Comparison of ENCODE assay signal across 14 cellular contexts in genomic region chr13:31610270-31610998, GRCh38.
DNase-seq lines count a peak whose midpoint lies in the region; ATAC-seq and TF ChIP-seq lines count a peak whose summit lies in the region.
"Had no signal": no experiment of that assay in that cellular context is flagged by ENCODE, and none has a peak within 500 bp of the region (broad histone marks: within the 10 kb centered on the region; RNA-seq: fewer than 3 reads in every experiment).

No MANE protein-coding gene starts in this region.

- H3K36me3 ChIP-seq in mesendoderm (ENCODE audit: control insufficient read depth, insufficient read depth, low read length): no peaks in the 10 kb centered on the region

- H3K4me1 ChIP-seq in mesendoderm (ENCODE audit: control insufficient read depth, low read depth, low read length): no peaks in the 10 kb centered on the region
- H3K4me1 ChIP-seq: Caco-2 had no signal

- H2AK5ac ChIP-seq in mesendoderm (ENCODE audit: low read length): no peak overlapping the region

- no peaks in the 10 kb centered on the region for H3K27me3 Mint-ChIP-seq in activated CD4-positive, alpha-beta T cell treated with anti-CD3 and anti-CD28 coated beads, Interleukin-2, amount 10 ng/mL, durations not matched to agents 24 days and 14 days
- H3K27me3 Mint-ChIP-seq: CD8-positive, alpha-beta memory T cell; IgD-negative memory B cell had no signal

- no peak overlapping the region for H3K27ac ChIP-seq in mesendoderm (ENCODE audit: low read depth, low read length)
- H3K27ac ChIP-seq: 22Rv1 had no signal

- no peaks in the 10 kb centered on the region for H3K4me1 Mint-ChIP-seq in activated CD4-positive, alpha-beta T cell treated with anti-CD3 and anti-CD28 coated beads, Interleukin-2, amount 10 ng/mL, durations not matched to agents 24 days and 14 days
- H3K4me1 Mint-ChIP-seq: CD8-positive, alpha-beta memory T cell had no signal

- H3K9me3 Mint-ChIP-seq in activated CD4-positive, alpha-beta T cell treated with anti-CD3 and anti-CD28 coated beads, Interleukin-2, amount 10 ng/mL, durations not matched to agents 24 days and 14 days: no peaks in the 10 kb centered on the region

- H3K18ac ChIP-seq in mesendoderm (ENCODE audit: low read length): peak overlapping the region; percentile 28

- no peak overlapping the region for H2BK5ac ChIP-seq in mesendoderm (ENCODE audit: low read length)

- no peaks in the 10 kb centered on the region for H3K27me3 ChIP-seq in mesendoderm (ENCODE audit: insufficient read depth, low read length, poor library complexity)

- no peak overlapping the region for H3K4me3 Mint-ChIP-seq in activated CD4-positive, alpha-beta T cell treated with anti-CD3 and anti-CD28 coated beads, Interleukin-2, amount 10 ng/mL, durations not matched to agents 24 days and 14 days
- H3K4me3 Mint-ChIP-seq: CD8-positive, alpha-beta memory T cell; IgD-negative memory B cell had no signal

- no CpG with 5 or more reads among the region's 7 CpGs for WGBS in mesendoderm (ENCODE audit: extremely low coverage, insufficient coverage, low lambda C conversion rate)

- no peak overlapping the region for H4K5ac ChIP-seq in mesendoderm (ENCODE audit: low read length)

- no peak overlapping the region for H3K9ac ChIP-seq in mesendoderm (ENCODE audit: low read length)

- no peak overlapping the region for H2BK120ac ChIP-seq in mesendoderm (ENCODE audit: low read depth, low read length)

- no peak for ATAC-seq in activated CD4-positive, CD25-positive, alpha-beta regulatory T cell treated with anti-CD3 and anti-CD28 coated beads, Interleukin-2, amount 50 U/mL, for 24 hours
- ATAC-seq in GM21786 (IDR thresholded peaks at IDR 0.05; ENCODE audit: unreplicated experiment): no peak
- ATAC-seq in HG03280 (IDR thresholded peaks at IDR 0.05; ENCODE audit: unreplicated experiment): no peak

- H3K27ac Mint-ChIP-seq in activated CD4-positive, alpha-beta T cell treated with anti-CD3 and anti-CD28 coated beads, Interleukin-2, amount 10 ng/mL, durations not matched to agents 24 days and 14 days: no peak overlapping the region
- H3K27ac Mint-ChIP-seq: CD8-positive, alpha-beta memory T cell; IgD-negative memory B cell had no signal

- H4K8ac ChIP-seq in mesendoderm (ENCODE audit: low read depth, low read length): no peak overlapping the region

- no peak overlapping the region for H2BK15ac ChIP-seq in mesendoderm (replicated peaks; ENCODE audit: low read depth)

- peak; percentile 12 for DNase-seq in activated CD4-positive, alpha-beta T cell treated with anti-CD3 and anti-CD28 coated beads, Interleukin-2, amount 10 ng/mL, durations not matched to agents 24 days and 14 days
- no peak for DNase-seq in activated CD4-positive, alpha-beta T cell treated with anti-CD3 and anti-CD28 coated beads for 4 hours
- peak; percentile 5 for DNase-seq in epithelial cell of esophagus (ENCODE audit: low read depth)
- DNase-seq in mesendoderm: no peak
- DNase-seq in GDM1 (lab: John Stamatoyannopoulos, UW): no peak
- DNase-seq: Caco-2; CD8-positive, alpha-beta memory T cell; DND-41; GF-D8 had no signal

- intact Hi-C loops in activated CD4-positive, alpha-beta T cell treated with anti-CD3 and anti-CD28 coated beads, Interleukin-2, amount 10 ng/mL, durations not matched to agents 24 days and 14 days (cut with micrococcal nuclease): no loop called here

- H3K36me3 Mint-ChIP-seq in activated CD4-positive, alpha-beta T cell treated with anti-CD3 and anti-CD28 coated beads, Interleukin-2, amount 10 ng/mL, durations not matched to agents 24 days and 14 days (ENCODE audit: low read depth): no peaks in the 10 kb centered on the region
- H3K36me3 Mint-ChIP-seq: CD8-positive, alpha-beta memory T cell; IgD-negative memory B cell had no signal

- H3K79me2 ChIP-seq in mesendoderm (ENCODE audit: control insufficient read depth, insufficient read depth, low read length): no peaks in the 10 kb centered on the region

- H3K4me3 ChIP-seq in epithelial cell of esophagus (ENCODE audit: low read length) (no peak overlapping the region), mesendoderm (ENCODE audit: low read length) (no peak overlapping the region)

- H3K79me1 ChIP-seq in mesendoderm (ENCODE audit: low read length): no peaks in the 10 kb centered on the region

- H3K4ac ChIP-seq in mesendoderm (ENCODE audit: low read depth, low read length): no peak overlapping the region

- no peak overlapping the region for H3K23ac ChIP-seq in mesendoderm (ENCODE audit: low read length)

- H3K4me2 ChIP-seq in mesendoderm (ENCODE audit: low read length): no peak overlapping the region

- no peak for TF ChIP-seq CTCF in epithelial cell of esophagus (IDR thresholded peaks at IDR 0.05; ENCODE audit: insufficient read depth, low read depth, low read length, missing control alignments)

- H3K56ac ChIP-seq in mesendoderm (ENCODE audit: low read length): no peak overlapping the region

Comparison
In these comparisons a context has a peak if more than half of its experiments do, and no peak if none do; other contexts are left out.
1. DNase-seq: peak in activated CD4-positive, alpha-beta T cell treated with anti-CD3 and anti-CD28 coated beads, Interleukin-2, amount 10 ng/mL, durations not matched to agents 24 days and 14 days (single experiment) and epithelial cell of esophagus (single experiment); none in activated CD4-positive, alpha-beta T cell treated with anti-CD3 and anti-CD28 coated beads for 4 hours (0 of 2), mesendoderm (single experiment) and GDM1 (single experiment).